11 cellular contexts compared by ENCODE assay signal in the genomic region with DNA sequence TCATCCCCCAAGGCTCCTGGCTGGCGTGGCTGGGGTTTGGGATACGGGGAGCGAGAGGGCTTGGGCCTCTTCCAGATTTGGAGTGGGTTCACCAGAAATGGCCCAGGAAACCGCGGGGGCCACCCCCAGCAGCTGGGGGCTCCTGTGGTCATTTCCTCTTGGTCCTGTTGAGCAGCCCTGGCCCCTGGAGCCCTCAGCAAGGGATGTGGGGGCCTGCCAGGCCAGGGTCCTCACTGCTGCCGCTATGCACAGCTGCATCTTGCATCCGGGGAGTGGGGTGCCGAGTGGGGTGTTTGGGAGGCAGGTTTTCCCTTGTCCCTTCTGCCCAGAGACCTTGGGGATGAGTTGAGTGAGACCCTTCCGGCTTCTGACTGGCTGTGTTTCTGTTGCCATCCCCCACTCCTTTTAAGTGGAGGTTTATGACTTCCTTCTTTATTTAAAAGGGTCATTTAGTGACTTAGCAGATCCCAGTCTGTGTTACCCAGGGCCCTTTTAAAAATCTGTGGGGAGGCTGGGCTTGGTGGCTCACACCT.
A peak's percentile ranks its signal among the peaks of the same experiment; 100 is the strongest.
DNase-seq lines count a peak whose midpoint lies in the region; ATAC-seq and TF ChIP-seq lines count a peak whose summit lies in the region.
"Had no signal": no experiment of that assay in that cellular context is flagged by ENCODE, and none has a peak within 500 bp of the region (broad histone marks: within the 10 kb centered on the region; RNA-seq: fewer than 3 reads in every experiment).

No MANE protein-coding gene starts in this region.

- H3K27ac ChIP-seq in left lung = peak overlapping the region; percentile 44 to 77
- peak overlapping the region; percentile 72 to 96 (median 92) for H3K27ac ChIP-seq in transverse colon
- H3K27ac ChIP-seq: parathyroid adenoma had no signal

- TF ChIP-seq POLR2A in transverse colon (IDR thresholded peaks at IDR 0.05) = no peak

- intact Hi-C loops in activated naive CD4-positive, alpha-beta T cell treated with anti-CD3 and anti-CD28 coated beads for 36 hours (cut with micrococcal nuclease) = loop anchor here (1.0 to 2.0 kb wide), 4 partner anchors 12 to 56 kb away; no protein-coding TSS in a partner anchor
- intact Hi-C loops in activated B cell treated with CpG ODN at 0.5 μM for 24 hours (cut with micrococcal nuclease) (loop anchor here (1.0 to 10.0 kb wide), 7 partner anchors 9 to 736 kb away; partner anchors contain the start of genes JMJD6, METTL23 and SEC14L1), left lung (cut with DNase I) (no loop called here), transverse colon (cut with DNase I; ENCODE audit: low total_unique reads) (no loop called here), head of caudate nucleus (cut with DNase I) (no loop called here)

- H3K4me3 ChIP-seq in left lung (no peak overlapping the region), transverse colon (peak overlapping the region in 1 of 4 donors; percentile 16)

- WGBS in transverse colon (ENCODE audit: low coverage in 1 of 2), 2 donors = 40% methylated on average over 6 of the region's 9 CpGs; no CpG with 5 or more reads in 1 of the 2 donors

- no peaks in the 10 kb centered on the region for H3K9me3 ChIP-seq in left lung
- H3K9me3 ChIP-seq in transverse colon = no peaks in the 10 kb centered on the region

- H3K36me3 Mint-ChIP-seq in activated naive CD4-positive, alpha-beta T cell treated with anti-CD3 and anti-CD28 coated beads for 36 hours (ENCODE audit: low read depth) = peaks cover 59% of the 10 kb centered on the region
- peaks cover 22% of the 10 kb centered on the region for H3K36me3 Mint-ChIP-seq in activated B cell treated with CpG ODN at 0.5 μM for 24 hours (ENCODE audit: low read depth)

- in situ Hi-C loops in transverse colon (cut with MboI; ENCODE audit: low pct_ligation_motif_present in 1 of 4, low pct_unique_long_range_greater_than_20kb in 1 of 4, low sequenced_read_pairs in 3 of 4) = no loop called here

- no peaks in the 10 kb centered on the region for H3K27me3 Mint-ChIP-seq in activated naive CD4-positive, alpha-beta T cell treated with anti-CD3 and anti-CD28 coated beads for 36 hours (ENCODE audit: low read depth)
- no peaks in the 10 kb centered on the region for H3K27me3 Mint-ChIP-seq in activated B cell treated with CpG ODN at 0.5 μM for 24 hours

- TF ChIP-seq EP300 in transverse colon (IDR thresholded peaks at IDR 0.05; ENCODE audit: low read depth) = no peak

- H3K36me3 ChIP-seq in left lung = no peaks in the 10 kb centered on the region
- no peaks in the 10 kb centered on the region for H3K36me3 ChIP-seq in transverse colon

- POLR2A ChIA-PET in activated B cell treated with CpG ODN at 0.5 μM for 24 hours (lab: Charles Lee) = interaction anchor here (0.7 to 13.6 kb wide), 21 partner anchors 14 to 732 kb away, joined by 3 to 831 read pairs (median 7); partner anchors contain the start of gene TNRC6C

- CTCF ChIA-PET in activated naive CD4-positive, alpha-beta T cell treated with anti-CD3 and anti-CD28 coated beads for 36 hours (lab: Charles Lee) = interaction anchor here (0.8 to 3.0 kb wide), 5 partner anchors 9 to 60 kb away, joined by 3 to 18 read pairs (median 12); no protein-coding TSS in a partner anchor
- CTCF ChIA-PET in activated B cell treated with CpG ODN at 0.5 μM for 24 hours (lab: Charles Lee) = interaction anchor here (1.1 to 3.6 kb wide), 7 partner anchors 15 to 137 kb away, joined by 3 to 11 read pairs (median 5); no protein-coding TSS in a partner anchor

- DNase-seq in activated naive CD4-positive, alpha-beta T cell treated with anti-CD3 and anti-CD28 coated beads for 36 hours = peak; percentile 36
- DNase-seq in activated naive CD4-positive, alpha-beta T cell treated with anti-CD3 and anti-CD28 coated beads, Interleukin-2, amount 50 U/mL, for 16 hours = no peak
- no peak for DNase-seq in activated B cell treated with CpG ODN at 0.5 μM for 24 hours
- peak in 1 of 2 donors; percentile 67 for DNase-seq in left lung
- DNase-seq in transverse colon = no peak
- DNase-seq in LoVo (ENCODE audit: low spot score) = no peak
- no peak for DNase-seq in head of caudate nucleus
- DNase-seq in midbrain (lab: John Stamatoyannopoulos, UW) = no peak
- DNase-seq: dermis blood vessel endothelial cell, GOT3 had no signal

- H3K4me3 Mint-ChIP-seq in activated naive CD4-positive, alpha-beta T cell treated with anti-CD3 and anti-CD28 coated beads for 36 hours = peak overlapping the region; percentile 86
- peak overlapping the region; percentile 84 for H3K4me3 Mint-ChIP-seq in activated B cell treated with CpG ODN at 0.5 μM for 24 hours

- peak overlapping the region; percentile 100 for H3K27ac Mint-ChIP-seq in activated naive CD4-positive, alpha-beta T cell treated with anti-CD3 and anti-CD28 coated beads for 36 hours
- H3K27ac Mint-ChIP-seq in activated B cell treated with CpG ODN at 0.5 μM for 24 hours = peak overlapping the region; percentile 99

- no peak for TF ChIP-seq CTCF in activated B cell treated with CpG ODN at 0.5 μM for 24 hours (IDR thresholded peaks at IDR 0.05)
- no peak for TF ChIP-seq CTCF in left lung (IDR thresholded peaks at IDR 0.05)
- no peak for TF ChIP-seq CTCF in transverse colon (IDR thresholded peaks at IDR 0.05)

- H3K4me1 ChIP-seq in left lung (peaks cover 23 to 98% of the 10 kb centered on the region in 2 donors), transverse colon (peaks cover 28 to 81% (median 46%) of the 10 kb centered on the region in 4 donors)

- H3K4me1 Mint-ChIP-seq in activated naive CD4-positive, alpha-beta T cell treated with anti-CD3 and anti-CD28 coated beads for 36 hours (ENCODE audit: low read depth) = peaks cover 60% of the 10 kb centered on the region
- peaks cover 92% of the 10 kb centered on the region for H3K4me1 Mint-ChIP-seq in activated B cell treated with CpG ODN at 0.5 μM for 24 hours

- H3K9me3 Mint-ChIP-seq in activated naive CD4-positive, alpha-beta T cell treated with anti-CD3 and anti-CD28 coated beads for 36 hours = peaks cover 4% of the 10 kb centered on the region
- no peaks in the 10 kb centered on the region for H3K9me3 Mint-ChIP-seq in activated B cell treated with CpG ODN at 0.5 μM for 24 hours

- H3K27me3 ChIP-seq in left lung = no peaks in the 10 kb centered on the region
- H3K27me3 ChIP-seq in transverse colon = no peaks in the 10 kb centered on the region

- ATAC-seq in activated B cell treated with CpG ODN at 0.5 μM for 24 hours (ENCODE audit: low read depth) (no peak), left lung (no peak)

Comparison
In these comparisons a context has a peak if more than half of its experiments do, and no peak if none do; other contexts are left out.
1. intact Hi-C loops: an anchor here in activated naive CD4-positive, alpha-beta T cell treated with anti-CD3 and anti-CD28 coated beads for 36 hours (1.0 to 2.0 kb wide) and activated B cell treated with CpG ODN at 0.5 μM for 24 hours (1.0 to 10.0 kb wide); none called in left lung, transverse colon and head of caudate nucleus.